In the genomic region with DNA sequence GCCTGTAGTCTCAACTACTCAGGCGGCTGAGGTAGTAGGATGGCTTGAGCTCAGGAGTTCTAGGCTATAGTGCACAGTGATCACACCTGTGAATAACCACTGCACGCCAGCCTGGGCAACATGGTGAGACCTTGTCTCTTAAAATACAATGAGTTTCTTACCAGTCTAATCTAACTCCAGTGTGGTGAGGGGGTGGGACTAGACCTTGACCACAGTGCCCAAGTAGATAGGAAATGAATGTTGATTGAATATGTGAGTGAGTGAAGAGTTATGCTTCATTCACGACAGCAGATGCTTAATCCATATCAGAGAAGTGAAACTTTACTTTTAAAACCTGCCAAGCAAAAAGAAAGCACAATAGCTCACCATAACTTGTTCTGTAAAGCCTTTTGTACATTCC, we compare ENCODE assay signal across 11 cellular contexts. TPM values are rescaled to one million over a fixed set of nuclear protein-coding genes. Genes with fewer than 3 reads are reported as not detected.
DNase-seq lines count a peak whose midpoint lies in the region; ATAC-seq and TF ChIP-seq lines count a peak whose summit lies in the region.
"Had no signal": no experiment of that assay in that cellular context is flagged by ENCODE, and none has a peak within 500 bp of the region (broad histone marks: within the 10 kb centered on the region; RNA-seq: fewer than 3 reads in every experiment).

No MANE protein-coding gene starts in this region.

- ATAC-seq in activated naive CD8-positive, alpha-beta T cell treated with anti-CD3 and anti-CD28 coated beads, Interleukin-2, amount 10 ng/mL, durations not matched to agents 7 days and 5 days (ENCODE audit: low read depth): peak; percentile 22
- ATAC-seq in activated naive CD8-positive, alpha-beta T cell treated with anti-CD3 and anti-CD28 coated beads, Interleukin-2, amount 50 U/mL, for 24 hours: no peak
- ATAC-seq in HG02678 (IDR thresholded peaks at IDR 0.05; ENCODE audit: unreplicated experiment): peak; percentile 85
- ATAC-seq in HG03520 (IDR thresholded peaks at IDR 0.05; ENCODE audit: unreplicated experiment): peak; percentile 55
- no peak for ATAC-seq in WTC11

- in situ Hi-C loops in G401 (cut with HindIII; ENCODE audit: low sequenced_read_pairs): no loop called here

- intact Hi-C loops in cardiac septum (cut with DNase I): no loop called here

- CTCF ChIA-PET in WTC11 (lab: Charles Lee): no interaction called here

- peaks cover 8% of the 10 kb centered on the region for H3K4me1 Mint-ChIP-seq in activated naive CD8-positive, alpha-beta T cell treated with anti-CD3 and anti-CD28 coated beads, Interleukin-2, amount 10 ng/mL, durations not matched to agents 7 days and 5 days
- H3K4me1 Mint-ChIP-seq in activated naive CD8-positive, alpha-beta T cell treated with anti-CD3 and anti-CD28 coated beads, Interleukin-2, amount 50 U/mL, for 24 hours: peaks cover 2% of the 10 kb centered on the region
- peaks cover 15% of the 10 kb centered on the region for H3K4me1 Mint-ChIP-seq in WTC11

- no peaks in the 10 kb centered on the region for H3K9me3 Mint-ChIP-seq in activated naive CD8-positive, alpha-beta T cell treated with anti-CD3 and anti-CD28 coated beads, Interleukin-2, amount 10 ng/mL, durations not matched to agents 7 days and 5 days
- no peaks in the 10 kb centered on the region for H3K9me3 Mint-ChIP-seq in activated naive CD8-positive, alpha-beta T cell treated with anti-CD3 and anti-CD28 coated beads, Interleukin-2, amount 50 U/mL, for 24 hours
- no peaks in the 10 kb centered on the region for H3K9me3 Mint-ChIP-seq in WTC11

- DNase-seq in activated naive CD8-positive, alpha-beta T cell treated with anti-CD3 and anti-CD28 coated beads, Interleukin-2, amount 10 ng/mL, durations not matched to agents 7 days and 5 days: no peak
- DNase-seq in activated naive CD8-positive, alpha-beta T cell treated with anti-CD3 and anti-CD28 coated beads, Interleukin-2, amount 50 U/mL, for 24 hours: no peak
- DNase-seq in WTC11 (ENCODE audit: low spot score) (no peak), NCI-H1694 (lab: John Stamatoyannopoulos, UW) (no peak), cardiac septum (ENCODE audit: low spot score) (no peak), G401 (ENCODE audit: low spot score) (no peak)
- DNase-seq: KG1, NCI-H2171, stomach had no signal

- peaks cover 5% of the 10 kb centered on the region for H3K36me3 Mint-ChIP-seq in activated naive CD8-positive, alpha-beta T cell treated with anti-CD3 and anti-CD28 coated beads, Interleukin-2, amount 10 ng/mL, durations not matched to agents 7 days and 5 days
- H3K36me3 Mint-ChIP-seq in activated naive CD8-positive, alpha-beta T cell treated with anti-CD3 and anti-CD28 coated beads, Interleukin-2, amount 50 U/mL, for 24 hours (ENCODE audit: low read depth): peaks cover 16% of the 10 kb centered on the region
- H3K36me3 Mint-ChIP-seq in WTC11: peaks cover 10% of the 10 kb centered on the region

- POLR2A ChIA-PET in activated naive CD8-positive, alpha-beta T cell treated with anti-CD3 and anti-CD28 coated beads, Interleukin-2, amount 10 ng/mL, durations not matched to agents 7 days and 5 days (lab: Charles Lee): no interaction called here
- POLR2A ChIA-PET in WTC11 (lab: Charles Lee): no interaction called here

- H3K27me3 Mint-ChIP-seq in activated naive CD8-positive, alpha-beta T cell treated with anti-CD3 and anti-CD28 coated beads, Interleukin-2, amount 10 ng/mL, durations not matched to agents 7 days and 5 days: no peaks in the 10 kb centered on the region
- H3K27me3 Mint-ChIP-seq in activated naive CD8-positive, alpha-beta T cell treated with anti-CD3 and anti-CD28 coated beads, Interleukin-2, amount 50 U/mL, for 24 hours: no peaks in the 10 kb centered on the region
- H3K27me3 Mint-ChIP-seq in WTC11 (ENCODE audit: low read depth): no peaks in the 10 kb centered on the region

- H3K27ac Mint-ChIP-seq in activated naive CD8-positive, alpha-beta T cell treated with anti-CD3 and anti-CD28 coated beads, Interleukin-2, amount 10 ng/mL, durations not matched to agents 7 days and 5 days: peak overlapping the region; percentile 4
- H3K27ac Mint-ChIP-seq in activated naive CD8-positive, alpha-beta T cell treated with anti-CD3 and anti-CD28 coated beads, Interleukin-2, amount 50 U/mL, for 24 hours: no peak overlapping the region
- no peak overlapping the region; the same call in 1 of the 2 replicates for H3K27ac Mint-ChIP-seq in WTC11

- no peak overlapping the region for H3K4me3 Mint-ChIP-seq in activated naive CD8-positive, alpha-beta T cell treated with anti-CD3 and anti-CD28 coated beads, Interleukin-2, amount 10 ng/mL, durations not matched to agents 7 days and 5 days
- no peak overlapping the region for H3K4me3 Mint-ChIP-seq in activated naive CD8-positive, alpha-beta T cell treated with anti-CD3 and anti-CD28 coated beads, Interleukin-2, amount 50 U/mL, for 24 hours
- no peak overlapping the region for H3K4me3 Mint-ChIP-seq in WTC11

- TF ChIP-seq CTCF in WTC11 (IDR thresholded peaks at IDR 0.05): no peak

TF ChIP-seq in WTC11, 78 proteins besides CTCF, POLR2A, EP300 and RAD21:
- TF ChIP-seq, protein P1, sequence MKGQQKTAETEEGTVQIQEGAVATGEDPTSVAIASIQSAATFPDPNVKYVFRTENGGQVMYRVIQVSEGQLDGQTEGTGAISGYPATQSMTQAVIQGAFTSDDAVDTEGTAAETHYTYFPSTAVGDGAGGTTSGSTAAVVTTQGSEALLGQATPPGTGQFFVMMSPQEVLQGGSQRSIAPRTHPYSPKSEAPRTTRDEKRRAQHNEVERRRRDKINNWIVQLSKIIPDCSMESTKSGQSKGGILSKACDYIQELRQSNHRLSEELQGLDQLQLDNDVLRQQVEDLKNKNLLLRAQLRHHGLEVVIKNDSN (CRISPR knock-in tag; IDR thresholded peaks at IDR 0.05): no peak
- TF ChIP-seq, protein P2, sequence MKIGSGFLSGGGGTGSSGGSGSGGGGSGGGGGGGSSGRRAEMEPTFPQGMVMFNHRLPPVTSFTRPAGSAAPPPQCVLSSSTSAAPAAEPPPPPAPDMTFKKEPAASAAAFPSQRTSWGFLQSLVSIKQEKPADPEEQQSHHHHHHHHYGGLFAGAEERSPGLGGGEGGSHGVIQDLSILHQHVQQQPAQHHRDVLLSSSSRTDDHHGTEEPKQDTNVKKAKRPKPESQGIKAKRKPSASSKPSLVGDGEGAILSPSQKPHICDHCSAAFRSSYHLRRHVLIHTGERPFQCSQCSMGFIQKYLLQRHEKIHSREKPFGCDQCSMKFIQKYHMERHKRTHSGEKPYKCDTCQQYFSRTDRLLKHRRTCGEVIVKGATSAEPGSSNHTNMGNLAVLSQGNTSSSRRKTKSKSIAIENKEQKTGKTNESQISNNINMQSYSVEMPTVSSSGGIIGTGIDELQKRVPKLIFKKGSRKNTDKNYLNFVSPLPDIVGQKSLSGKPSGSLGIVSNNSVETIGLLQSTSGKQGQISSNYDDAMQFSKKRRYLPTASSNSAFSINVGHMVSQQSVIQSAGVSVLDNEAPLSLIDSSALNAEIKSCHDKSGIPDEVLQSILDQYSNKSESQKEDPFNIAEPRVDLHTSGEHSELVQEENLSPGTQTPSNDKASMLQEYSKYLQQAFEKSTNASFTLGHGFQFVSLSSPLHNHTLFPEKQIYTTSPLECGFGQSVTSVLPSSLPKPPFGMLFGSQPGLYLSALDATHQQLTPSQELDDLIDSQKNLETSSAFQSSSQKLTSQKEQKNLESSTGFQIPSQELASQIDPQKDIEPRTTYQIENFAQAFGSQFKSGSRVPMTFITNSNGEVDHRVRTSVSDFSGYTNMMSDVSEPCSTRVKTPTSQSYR (CRISPR knock-in tag; IDR thresholded peaks at IDR 0.05): no peak

RNA-seq across cellular contexts. Expression of a gene that starts 11.2 kb away (rescaled TPM):
- under 1 TPM; 0.37 to 0.64 TPM for total RNA-seq in activated naive CD8-positive, alpha-beta T cell treated with anti-CD3 and anti-CD28 coated beads, Interleukin-2, amount 10 ng/mL, durations not matched to agents 7 days and 5 days
- 6.4 to 8.4 TPM (median 6.6 TPM) in 3 replicates for total RNA-seq in WTC11 (2021)
- 0.62 TPM for total RNA-seq in cardiac septum
- total RNA-seq in G401 (2014; rRNA removed; shearing (Covaris generic)): 0.62 and 4.8 TPM in 2 replicates

RNA-seq across cellular contexts. Expression of a gene that starts 17.4 kb away (rescaled TPM):
- 10 to 100 TPM; 16.9 to 20.1 TPM for total RNA-seq in activated naive CD8-positive, alpha-beta T cell treated with anti-CD3 and anti-CD28 coated beads, Interleukin-2, amount 10 ng/mL, durations not matched to agents 7 days and 5 days
- total RNA-seq in WTC11 (2021) (41.4 to 43.9 TPM (median 43.0 TPM) in 3 replicates), cardiac septum (14.6 TPM)
- 23.1 and 31.7 TPM in 2 replicates for total RNA-seq in G401 (2014; rRNA removed; shearing (Covaris generic))

RNA-seq across cellular contexts. Expression of a gene that starts 17.6 kb away (rescaled TPM):
- total RNA-seq in activated naive CD8-positive, alpha-beta T cell treated with anti-CD3 and anti-CD28 coated beads, Interleukin-2, amount 10 ng/mL, durations not matched to agents 7 days and 5 days: 10 to 100 TPM; 15.9 to 19.7 TPM
- total RNA-seq in WTC11 (2021) (10.0 to 10.3 TPM (median 10.3 TPM) in 3 replicates), cardiac septum (14.2 TPM)
- total RNA-seq in G401 (2014; rRNA removed; shearing (Covaris generic)): 5.5 and 6.8 TPM in 2 replicates

Comparison
In these comparisons a context has a peak if more than half of its experiments do, and no peak if none do; other contexts are left out.
1. ATAC-seq: peak in activated naive CD8-positive, alpha-beta T cell treated with anti-CD3 and anti-CD28 coated beads, Interleukin-2, amount 10 ng/mL, durations not matched to agents 7 days and 5 days (single experiment), HG02678 (single experiment) and HG03520 (single experiment); none in activated naive CD8-positive, alpha-beta T cell treated with anti-CD3 and anti-CD28 coated beads, Interleukin-2, amount 50 U/mL, for 24 hours (single experiment) and WTC11 (single experiment).